ENCODE assay signal across 1 cellular context in the genomic region with DNA sequence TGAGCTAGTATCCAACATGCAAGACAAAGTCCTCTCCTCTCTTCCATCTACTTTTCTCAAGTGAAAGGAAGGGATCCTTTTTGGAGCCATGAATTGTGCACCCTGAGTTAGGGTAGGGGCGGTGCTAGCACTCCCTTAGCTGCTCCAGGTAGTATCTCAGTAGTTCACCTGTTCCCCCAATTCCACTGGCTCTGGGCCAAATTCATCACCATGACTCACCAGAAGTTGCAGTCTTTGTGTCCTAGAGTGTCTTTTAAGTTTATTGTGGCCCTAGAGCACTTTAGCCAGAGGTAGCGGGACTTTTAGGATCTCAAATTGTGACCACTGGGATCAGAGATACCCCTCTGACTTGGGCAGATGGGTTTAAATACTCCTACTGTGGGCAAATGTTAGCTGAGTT.
TF ChIP-seq lines count a peak whose summit lies in the region.

No MANE protein-coding gene starts in this region.

TF ChIP-seq in H1, 55 proteins besides CTCF, POLR2A, EP300 and RAD21 (continued from another document):
- TF ChIP-seq, protein P1, sequence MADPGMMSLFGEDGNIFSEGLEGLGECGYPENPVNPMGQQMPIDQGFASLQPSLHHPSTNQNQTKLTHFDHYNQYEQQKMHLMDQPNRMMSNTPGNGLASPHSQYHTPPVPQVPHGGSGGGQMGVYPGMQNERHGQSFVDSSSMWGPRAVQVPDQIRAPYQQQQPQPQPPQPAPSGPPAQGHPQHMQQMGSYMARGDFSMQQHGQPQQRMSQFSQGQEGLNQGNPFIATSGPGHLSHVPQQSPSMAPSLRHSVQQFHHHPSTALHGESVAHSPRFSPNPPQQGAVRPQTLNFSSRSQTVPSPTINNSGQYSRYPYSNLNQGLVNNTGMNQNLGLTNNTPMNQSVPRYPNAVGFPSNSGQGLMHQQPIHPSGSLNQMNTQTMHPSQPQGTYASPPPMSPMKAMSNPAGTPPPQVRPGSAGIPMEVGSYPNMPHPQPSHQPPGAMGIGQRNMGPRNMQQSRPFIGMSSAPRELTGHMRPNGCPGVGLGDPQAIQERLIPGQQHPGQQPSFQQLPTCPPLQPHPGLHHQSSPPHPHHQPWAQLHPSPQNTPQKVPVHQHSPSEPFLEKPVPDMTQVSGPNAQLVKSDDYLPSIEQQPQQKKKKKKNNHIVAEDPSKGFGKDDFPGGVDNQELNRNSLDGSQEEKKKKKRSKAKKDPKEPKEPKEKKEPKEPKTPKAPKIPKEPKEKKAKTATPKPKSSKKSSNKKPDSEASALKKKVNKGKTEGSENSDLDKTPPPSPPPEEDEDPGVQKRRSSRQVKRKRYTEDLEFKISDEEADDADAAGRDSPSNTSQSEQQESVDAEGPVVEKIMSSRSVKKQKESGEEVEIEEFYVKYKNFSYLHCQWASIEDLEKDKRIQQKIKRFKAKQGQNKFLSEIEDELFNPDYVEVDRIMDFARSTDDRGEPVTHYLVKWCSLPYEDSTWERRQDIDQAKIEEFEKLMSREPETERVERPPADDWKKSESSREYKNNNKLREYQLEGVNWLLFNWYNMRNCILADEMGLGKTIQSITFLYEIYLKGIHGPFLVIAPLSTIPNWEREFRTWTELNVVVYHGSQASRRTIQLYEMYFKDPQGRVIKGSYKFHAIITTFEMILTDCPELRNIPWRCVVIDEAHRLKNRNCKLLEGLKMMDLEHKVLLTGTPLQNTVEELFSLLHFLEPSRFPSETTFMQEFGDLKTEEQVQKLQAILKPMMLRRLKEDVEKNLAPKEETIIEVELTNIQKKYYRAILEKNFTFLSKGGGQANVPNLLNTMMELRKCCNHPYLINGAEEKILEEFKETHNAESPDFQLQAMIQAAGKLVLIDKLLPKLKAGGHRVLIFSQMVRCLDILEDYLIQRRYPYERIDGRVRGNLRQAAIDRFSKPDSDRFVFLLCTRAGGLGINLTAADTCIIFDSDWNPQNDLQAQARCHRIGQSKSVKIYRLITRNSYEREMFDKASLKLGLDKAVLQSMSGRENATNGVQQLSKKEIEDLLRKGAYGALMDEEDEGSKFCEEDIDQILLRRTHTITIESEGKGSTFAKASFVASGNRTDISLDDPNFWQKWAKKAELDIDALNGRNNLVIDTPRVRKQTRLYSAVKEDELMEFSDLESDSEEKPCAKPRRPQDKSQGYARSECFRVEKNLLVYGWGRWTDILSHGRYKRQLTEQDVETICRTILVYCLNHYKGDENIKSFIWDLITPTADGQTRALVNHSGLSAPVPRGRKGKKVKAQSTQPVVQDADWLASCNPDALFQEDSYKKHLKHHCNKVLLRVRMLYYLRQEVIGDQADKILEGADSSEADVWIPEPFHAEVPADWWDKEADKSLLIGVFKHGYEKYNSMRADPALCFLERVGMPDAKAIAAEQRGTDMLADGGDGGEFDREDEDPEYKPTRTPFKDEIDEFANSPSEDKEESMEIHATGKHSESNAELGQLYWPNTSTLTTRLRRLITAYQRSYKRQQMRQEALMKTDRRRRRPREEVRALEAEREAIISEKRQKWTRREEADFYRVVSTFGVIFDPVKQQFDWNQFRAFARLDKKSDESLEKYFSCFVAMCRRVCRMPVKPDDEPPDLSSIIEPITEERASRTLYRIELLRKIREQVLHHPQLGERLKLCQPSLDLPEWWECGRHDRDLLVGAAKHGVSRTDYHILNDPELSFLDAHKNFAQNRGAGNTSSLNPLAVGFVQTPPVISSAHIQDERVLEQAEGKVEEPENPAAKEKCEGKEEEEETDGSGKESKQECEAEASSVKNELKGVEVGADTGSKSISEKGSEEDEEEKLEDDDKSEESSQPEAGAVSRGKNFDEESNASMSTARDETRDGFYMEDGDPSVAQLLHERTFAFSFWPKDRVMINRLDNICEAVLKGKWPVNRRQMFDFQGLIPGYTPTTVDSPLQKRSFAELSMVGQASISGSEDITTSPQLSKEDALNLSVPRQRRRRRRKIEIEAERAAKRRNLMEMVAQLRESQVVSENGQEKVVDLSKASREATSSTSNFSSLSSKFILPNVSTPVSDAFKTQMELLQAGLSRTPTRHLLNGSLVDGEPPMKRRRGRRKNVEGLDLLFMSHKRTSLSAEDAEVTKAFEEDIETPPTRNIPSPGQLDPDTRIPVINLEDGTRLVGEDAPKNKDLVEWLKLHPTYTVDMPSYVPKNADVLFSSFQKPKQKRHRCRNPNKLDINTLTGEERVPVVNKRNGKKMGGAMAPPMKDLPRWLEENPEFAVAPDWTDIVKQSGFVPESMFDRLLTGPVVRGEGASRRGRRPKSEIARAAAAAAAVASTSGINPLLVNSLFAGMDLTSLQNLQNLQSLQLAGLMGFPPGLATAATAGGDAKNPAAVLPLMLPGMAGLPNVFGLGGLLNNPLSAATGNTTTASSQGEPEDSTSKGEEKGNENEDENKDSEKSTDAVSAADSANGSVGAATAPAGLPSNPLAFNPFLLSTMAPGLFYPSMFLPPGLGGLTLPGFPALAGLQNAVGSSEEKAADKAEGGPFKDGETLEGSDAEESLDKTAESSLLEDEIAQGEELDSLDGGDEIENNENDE (IDR thresholded peaks at IDR 0.05; ENCODE audit: insufficient replicate concordance, low read length) = no peak
- TF ChIP-seq SAP30 (IDR thresholded peaks at IDR 0.05; ENCODE audit: insufficient read depth, insufficient replicate concordance, low read length) = no peak
- TF ChIP-seq JUND (IDR thresholded peaks at IDR 0.05; ENCODE audit: low read length) = no peak
- no peak for TF ChIP-seq CTBP2 (IDR thresholded peaks at IDR 0.05; ENCODE audit: borderline replicate concordance, insufficient read depth, insufficient read length, low read length)
- no peak for TF ChIP-seq RBBP5 (IDR thresholded peaks at IDR 0.05; ENCODE audit: borderline replicate concordance, low read depth, low read length)
- TF ChIP-seq KDM1A (IDR thresholded peaks at IDR 0.05; ENCODE audit: borderline replicate concordance, low read length) = no peak
- TF ChIP-seq POLR2AphosphoS5 (IDR thresholded peaks at IDR 0.05; ENCODE audit: low read depth, low read length) = no peak
- no peak for TF ChIP-seq SIX5 (IDR thresholded peaks at IDR 0.05; ENCODE audit: low read depth, low read length)
- TF ChIP-seq GTF2F1 (IDR thresholded peaks at IDR 0.05; ENCODE audit: borderline replicate concordance, low read depth, low read length) = no peak
- TF ChIP-seq MAFK (IDR thresholded peaks at IDR 0.05; ENCODE audit: low read depth, low read length) = no peak
- no peak for TF ChIP-seq NANOG (IDR thresholded peaks at IDR 0.05; ENCODE audit: insufficient read depth, low read depth, low read length, poor library complexity, severe bottlenecking)
- TF ChIP-seq PHF8 (conservative IDR thresholded peaks at IDR 0.05; ENCODE audit: low read depth, low read length) = no peak
- TF ChIP-seq SIRT6 (IDR thresholded peaks at IDR 0.05; ENCODE audit: low read length) = no peak
- no peak for TF ChIP-seq RNF2 (IDR thresholded peaks at IDR 0.05; ENCODE audit: borderline replicate concordance, low read depth, low read length, missing control alignments, poor library complexity, severe bottlenecking)
